In genomic region chr10:42652860-42653259, GRCh38 we compare ENCODE assay signal across 20 cellular contexts.
"Had no signal": no experiment of that assay in that cellular context is flagged by ENCODE, and none has a peak within 500 bp of the region (broad histone marks: within the 10 kb centered on the region; RNA-seq: fewer than 3 reads in every experiment).

No MANE protein-coding gene starts in this region.

- H3K27me3 Mint-ChIP-seq: stimulated activated naive CD8-positive, alpha-beta T cell treated with anti-CD3 and anti-CD28 coated beads, Interleukin-15, Interleukin-2, amounts not matched to agents 100 ng/mL and 50 ng/mL, for 24 hours had no signal

- H3K9me3 Mint-ChIP-seq: stimulated activated memory B cell treated with anti-CD40 and anti-IgM and Interleukin-4, amounts not matched to agents 10 μg/mL and 1 μg/mL and 100 μg/mL, for 72 hours; stimulated activated naive CD8-positive, alpha-beta T cell treated with anti-CD3 and anti-CD28 coated beads, Interleukin-15, Interleukin-2, amounts not matched to agents 100 ng/mL and 50 ng/mL, for 24 hours had no signal

- H3K27ac Mint-ChIP-seq: naive B cell; stimulated activated memory B cell treated with anti-CD40 and anti-IgM and Interleukin-4, amounts not matched to agents 10 μg/mL and 1 μg/mL and 100 μg/mL, for 72 hours; stimulated activated naive CD8-positive, alpha-beta T cell treated with anti-CD3 and anti-CD28 coated beads, Interleukin-15, Interleukin-2, amounts not matched to agents 100 ng/mL and 50 ng/mL, for 24 hours had no signal

- H3K4me1 ChIP-seq: heart left ventricle, left ventricle myocardium inferior, tibial artery, uterus had no signal

- H3K4me3 Mint-ChIP-seq: naive B cell; stimulated activated memory B cell treated with anti-CD40 and anti-IgM and Interleukin-4, amounts not matched to agents 10 μg/mL and 1 μg/mL and 100 μg/mL, for 72 hours; stimulated activated naive CD8-positive, alpha-beta T cell treated with anti-CD3 and anti-CD28 coated beads, Interleukin-15, Interleukin-2, amounts not matched to agents 100 ng/mL and 50 ng/mL, for 24 hours had no signal

- H3K36me3 ChIP-seq: heart left ventricle, left ventricle myocardium inferior, neutrophil, tibial artery, upper lobe of left lung, uterus had no signal

- ATAC-seq: esophagus mucosa; heart left ventricle; right cardiac atrium; stimulated activated memory B cell treated with anti-CD40 and anti-IgM and Interleukin-4, amounts not matched to agents 10 μg/mL and 1 μg/mL and 100 μg/mL, for 72 hours had no signal

- H3K27me3 ChIP-seq: neutrophil, tibial artery, upper lobe of left lung, uterus had no signal

- FAIRE-seq: frontal cortex had no signal

- DNase-seq: cortex of kidney; dorsolateral prefrontal cortex; effector CD8-positive, alpha-beta T cell; heart left ventricle; hypothalamus; islet precursor cell; left ventricle myocardium inferior; mesendoderm; naive B cell; posterior cingulate gyrus; right cardiac atrium; stimulated activated CD4-positive, alpha-beta T cell treated with anti-CD3 and anti-CD28 coated beads, Interleukin-4, amount 100 ng/mL, for 24 hours; tibial artery; upper lobe of left lung; uterus had no signal

- H3K4me3 ChIP-seq: dorsolateral prefrontal cortex, heart left ventricle, left ventricle myocardium inferior, tibial artery, upper lobe of left lung, uterus had no signal

- H3K36me3 Mint-ChIP-seq: naive B cell; stimulated activated memory B cell treated with anti-CD40 and anti-IgM and Interleukin-4, amounts not matched to agents 10 μg/mL and 1 μg/mL and 100 μg/mL, for 72 hours had no signal

- H3K4me1 Mint-ChIP-seq: naive B cell; stimulated activated memory B cell treated with anti-CD40 and anti-IgM and Interleukin-4, amounts not matched to agents 10 μg/mL and 1 μg/mL and 100 μg/mL, for 72 hours had no signal

- H3K9me3 ChIP-seq: heart left ventricle, left ventricle myocardium inferior, neutrophil, tibial artery, upper lobe of left lung, uterus had no signal

- H3K27ac ChIP-seq: dorsolateral prefrontal cortex, heart left ventricle, left ventricle myocardium inferior, neutrophil, tibial artery, upper lobe of left lung, uterus had no signal
